In the genomic region with DNA sequence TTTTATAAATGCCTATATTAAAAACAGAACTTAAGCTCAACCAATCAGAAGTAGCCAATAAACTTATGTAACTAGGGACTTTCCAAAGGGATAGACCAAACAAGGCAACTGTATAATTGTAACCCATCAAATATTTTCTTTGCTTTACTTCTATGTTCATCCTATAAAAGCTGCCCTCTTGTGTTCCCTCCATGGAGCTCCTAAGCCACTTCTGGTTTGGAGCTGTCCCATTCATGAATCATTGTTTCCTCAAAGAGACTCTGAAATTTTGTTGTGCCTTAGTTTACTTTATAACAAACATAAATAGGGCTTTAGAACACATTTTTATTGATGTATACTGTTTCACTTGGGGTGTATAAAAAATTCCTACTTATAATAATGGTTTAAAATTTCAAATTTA, we compare ENCODE assay signal across 24 cellular contexts.
"Had no signal": no experiment of that assay in that cellular context is flagged by ENCODE, and none has a peak within 500 bp of the region (broad histone marks: within the 10 kb centered on the region; RNA-seq: fewer than 3 reads in every experiment).

No MANE protein-coding gene starts in this region.

- H3K27me3 Mint-ChIP-seq: activated CD4-positive, alpha-beta memory T cell treated with anti-CD3 and anti-CD28 coated beads, Interleukin-2, amount 10 ng/mL, durations not matched to agents 7 days and 5 days; memory B cell had no signal

- H3K9me3 ChIP-seq: breast epithelium, gastroesophageal sphincter, neutrophil, ovary, right lobe of liver, testis had no signal

- H3K9me3 Mint-ChIP-seq: activated CD4-positive, alpha-beta memory T cell treated with anti-CD3 and anti-CD28 coated beads, Interleukin-2, amount 10 ng/mL, durations not matched to agents 7 days and 5 days; activated T-cell treated with anti-CD3 and anti-CD28 coated beads, Interleukin-2, amount 50 U/mL, for 24 hours; activated T-helper 17 cell treated with anti-CD3 and anti-CD28 coated beads, Interleukin-2, amount 50 U/mL, for 72 hours; memory B cell; nephron progenitor cell; T-helper 1 cell treated with Interleukin-12 subunit alpha and Interleukin-12 subunit beta and Interleukin-4 antibody, amounts not matched to agents 30 μg/mL and 1 μg/mL, for 36 hours had no signal

- H2AFZ ChIP-seq: hepatocyte had no signal

- DNase-seq: activated CD4-positive, alpha-beta memory T cell treated with anti-CD3 and anti-CD28 coated beads, Interleukin-2, amount 10 ng/mL, durations not matched to agents 7 days and 5 days; activated CD4-positive, alpha-beta T cell treated with anti-CD3 and anti-CD28 coated beads for 48 hours; activated CD8-positive, alpha-beta memory T cell treated with anti-CD3 and anti-CD28 coated beads, Interleukin-2, amount 50 U/mL, for 48 hours; activated T-cell treated with anti-CD3 and anti-CD28 coated beads, Interleukin-2, amount 50 U/mL, for 24 hours; central memory CD4-positive, alpha-beta T cell; left cardiac atrium; nephron progenitor cell; ovary; right lobe of liver; stimulated activated CD4-positive, alpha-beta T cell treated with anti-CD3 and anti-CD28 coated beads, Interleukin-2, amount 100 ng/mL, for 48 hours; stimulated activated naive CD4-positive, alpha-beta T cell treated with Interleukin-2 at 50 U/mL for 16 hours; T-helper 9 cell; testis; trophoblast cell; WERI-Rb-1 had no signal

- ATAC-seq: activated CD4-positive, CD25-positive, alpha-beta regulatory T cell treated with anti-CD3 and anti-CD28 coated beads, Interleukin-2, amount 50 U/mL, for 24 hours; activated naive CD4-positive, alpha-beta T cell treated with anti-CD3 and anti-CD28 coated beads, Interleukin-2, amount 50 U/mL, for 72 hours; activated T-helper 17 cell treated with anti-CD3 and anti-CD28 coated beads, Interleukin-2, amount 50 U/mL, for 72 hours; gastroesophageal sphincter; left cardiac atrium; right lobe of liver had no signal

- H3K4me3 ChIP-seq: breast epithelium, gastroesophageal sphincter, hepatocyte, ovary, right lobe of liver, testis had no signal

- H3K79me2 ChIP-seq: hepatocyte had no signal

- H3K27ac ChIP-seq: hepatocyte, neutrophil, ovary, testis, WERI-Rb-1 had no signal

- H3K4me3 Mint-ChIP-seq: activated CD4-positive, alpha-beta memory T cell treated with anti-CD3 and anti-CD28 coated beads, Interleukin-2, amount 10 ng/mL, durations not matched to agents 7 days and 5 days; activated T-cell treated with anti-CD3 and anti-CD28 coated beads, Interleukin-2, amount 50 U/mL, for 24 hours; memory B cell; nephron progenitor cell had no signal

- H3K36me3 Mint-ChIP-seq: memory B cell had no signal

- H3K4me2 ChIP-seq: hepatocyte had no signal

- H3K27me3 ChIP-seq: breast epithelium, gastroesophageal sphincter, hepatocyte, neutrophil, ovary, right lobe of liver, testis had no signal

- H3K36me3 ChIP-seq: breast epithelium, gastroesophageal sphincter, neutrophil, ovary, right lobe of liver, WERI-Rb-1 had no signal

- H3K4me1 ChIP-seq: breast epithelium, right lobe of liver, testis had no signal
